In genomic region chr10:5284311-5285057, GRCh38 we compare ENCODE assay signal across 7 cellular contexts.
DNase-seq lines count a peak whose midpoint lies in the region; ATAC-seq and TF ChIP-seq lines count a peak whose summit lies in the region.

No MANE protein-coding gene starts in this region.

- H3K9me3 Mint-ChIP-seq in neural progenitor cell, result no peaks in the 10 kb centered on the region

- no peaks in the 10 kb centered on the region for H3K79me2 ChIP-seq in neural progenitor cell (ENCODE audit: low read depth)

- H3K36me3 Mint-ChIP-seq in neural progenitor cell, result no peaks in the 10 kb centered on the region

- H3K9ac ChIP-seq in neural progenitor cell, result no peak overlapping the region

- H3K4me1 Mint-ChIP-seq in neural progenitor cell, result peaks cover 4% of the 10 kb centered on the region

- ATAC-seq in GM18519 (IDR thresholded peaks at IDR 0.05; ENCODE audit: low FRiP score, unreplicated experiment) (peak; percentile 62), HG02938 (IDR thresholded peaks at IDR 0.05; ENCODE audit: unreplicated experiment) (peak; percentile 69)

- H3F3A ChIP-seq in neural progenitor cell (ENCODE audit: low read depth), result no peaks in the 10 kb centered on the region

- no peak overlapping the region for H3K4me3 ChIP-seq in neural progenitor cell

- no peaks in the 10 kb centered on the region for H3K9me3 ChIP-seq in neural progenitor cell (ENCODE audit: low read depth)

- TF ChIP-seq CTCF in neural progenitor cell (IDR thresholded peaks at IDR 0.05), result no peak

- H3K4me1 ChIP-seq in neural progenitor cell, result peaks cover 3% of the 10 kb centered on the region

- H3K27me3 Mint-ChIP-seq in neural progenitor cell (ENCODE audit: insufficient read depth, low read depth), result peaks cover 3% of the 10 kb centered on the region

- DNase-seq in SKM-1 treated with dmso at 0.1 percent for 144 hours (lab: John Stamatoyannopoulos, UW; ENCODE audit: unreplicated experiment) (peak; percentile 76), inferior parietal cortex (ENCODE audit: extremely low spot score) (peak; percentile 4), neural progenitor cell (ENCODE audit: low spot score) (no peak), NCI-H69 (lab: John Stamatoyannopoulos, UW) (no peak), NCI-H510A (lab: John Stamatoyannopoulos, UW) (no peak)

- no peak overlapping the region for H3K27ac ChIP-seq in neural progenitor cell

- no peak overlapping the region for H2AFZ ChIP-seq in neural progenitor cell (replicated peaks)

- H4K20me1 ChIP-seq in neural progenitor cell (ENCODE audit: low read depth), result no peaks in the 10 kb centered on the region

- no peak overlapping the region for H3K4me2 ChIP-seq in neural progenitor cell

- H3K27ac Mint-ChIP-seq in neural progenitor cell, result no peak overlapping the region

- no peak overlapping the region for H3K4me3 Mint-ChIP-seq in neural progenitor cell

- H3K27me3 ChIP-seq in neural progenitor cell, result no peaks in the 10 kb centered on the region

- no peaks in the 10 kb centered on the region for H3K36me3 ChIP-seq in neural progenitor cell

Comparison
In these comparisons a context has a peak if more than half of its experiments do, and no peak if none do; other contexts are left out.
1. DNase-seq: peak in SKM-1 treated with dmso at 0.1 percent for 144 hours (single experiment) and inferior parietal cortex (single experiment); none in neural progenitor cell (single experiment), NCI-H69 (single experiment) and NCI-H510A (single experiment).